2 cellular contexts compared by ENCODE assay signal in the genomic region with DNA sequence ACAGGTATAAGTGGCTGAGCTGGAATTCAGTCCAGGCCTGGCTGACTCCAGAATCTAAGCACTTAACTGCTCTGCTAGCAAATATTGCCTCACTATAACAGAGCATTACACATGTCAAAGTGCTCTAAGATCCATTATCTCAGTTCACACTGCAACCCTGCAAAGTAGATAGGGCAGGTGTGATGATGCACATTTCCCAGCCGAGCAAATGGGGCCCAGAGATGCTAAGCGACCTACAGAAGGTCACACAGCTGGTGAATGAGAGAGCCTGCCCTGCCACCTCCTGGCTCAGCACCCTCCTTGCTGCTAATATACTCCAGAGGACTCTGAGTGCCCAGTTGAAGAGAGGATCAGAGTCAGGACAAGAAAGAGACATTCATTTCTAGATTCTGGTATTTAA.
TF ChIP-seq lines count a peak whose summit lies in the region.

No MANE protein-coding gene starts in this region.

TF ChIP-seq in HCT116, 20 proteins besides CTCF, POLR2A, EP300 and RAD21 (continued from another document):
- TF ChIP-seq, protein P1, sequence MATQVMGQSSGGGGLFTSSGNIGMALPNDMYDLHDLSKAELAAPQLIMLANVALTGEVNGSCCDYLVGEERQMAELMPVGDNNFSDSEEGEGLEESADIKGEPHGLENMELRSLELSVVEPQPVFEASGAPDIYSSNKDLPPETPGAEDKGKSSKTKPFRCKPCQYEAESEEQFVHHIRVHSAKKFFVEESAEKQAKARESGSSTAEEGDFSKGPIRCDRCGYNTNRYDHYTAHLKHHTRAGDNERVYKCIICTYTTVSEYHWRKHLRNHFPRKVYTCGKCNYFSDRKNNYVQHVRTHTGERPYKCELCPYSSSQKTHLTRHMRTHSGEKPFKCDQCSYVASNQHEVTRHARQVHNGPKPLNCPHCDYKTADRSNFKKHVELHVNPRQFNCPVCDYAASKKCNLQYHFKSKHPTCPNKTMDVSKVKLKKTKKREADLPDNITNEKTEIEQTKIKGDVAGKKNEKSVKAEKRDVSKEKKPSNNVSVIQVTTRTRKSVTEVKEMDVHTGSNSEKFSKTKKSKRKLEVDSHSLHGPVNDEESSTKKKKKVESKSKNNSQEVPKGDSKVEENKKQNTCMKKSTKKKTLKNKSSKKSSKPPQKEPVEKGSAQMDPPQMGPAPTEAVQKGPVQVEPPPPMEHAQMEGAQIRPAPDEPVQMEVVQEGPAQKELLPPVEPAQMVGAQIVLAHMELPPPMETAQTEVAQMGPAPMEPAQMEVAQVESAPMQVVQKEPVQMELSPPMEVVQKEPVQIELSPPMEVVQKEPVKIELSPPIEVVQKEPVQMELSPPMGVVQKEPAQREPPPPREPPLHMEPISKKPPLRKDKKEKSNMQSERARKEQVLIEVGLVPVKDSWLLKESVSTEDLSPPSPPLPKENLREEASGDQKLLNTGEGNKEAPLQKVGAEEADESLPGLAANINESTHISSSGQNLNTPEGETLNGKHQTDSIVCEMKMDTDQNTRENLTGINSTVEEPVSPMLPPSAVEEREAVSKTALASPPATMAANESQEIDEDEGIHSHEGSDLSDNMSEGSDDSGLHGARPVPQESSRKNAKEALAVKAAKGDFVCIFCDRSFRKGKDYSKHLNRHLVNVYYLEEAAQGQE (IDR thresholded peaks at IDR 0.05; ENCODE audit: low read depth): no peak

TF ChIP-seq in WTC11, 78 proteins besides CTCF, POLR2A, EP300 and RAD21 (continued from another document):
- TF ChIP-seq, protein P2, sequence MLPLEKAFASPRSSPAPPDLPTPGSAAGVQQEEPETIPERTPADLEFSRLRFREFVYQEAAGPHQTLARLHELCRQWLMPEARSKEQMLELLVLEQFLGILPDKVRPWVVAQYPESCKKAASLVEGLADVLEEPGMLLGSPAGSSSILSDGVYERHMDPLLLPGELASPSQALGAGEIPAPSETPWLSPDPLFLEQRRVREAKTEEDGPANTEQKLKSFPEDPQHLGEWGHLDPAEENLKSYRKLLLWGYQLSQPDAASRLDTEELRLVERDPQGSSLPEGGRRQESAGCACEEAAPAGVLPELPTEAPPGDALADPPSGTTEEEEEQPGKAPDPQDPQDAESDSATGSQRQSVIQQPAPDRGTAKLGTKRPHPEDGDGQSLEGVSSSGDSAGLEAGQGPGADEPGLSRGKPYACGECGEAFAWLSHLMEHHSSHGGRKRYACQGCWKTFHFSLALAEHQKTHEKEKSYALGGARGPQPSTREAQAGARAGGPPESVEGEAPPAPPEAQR (CRISPR knock-in tag; IDR thresholded peaks at IDR 0.05): no peak
- TF ChIP-seq, protein P3, sequence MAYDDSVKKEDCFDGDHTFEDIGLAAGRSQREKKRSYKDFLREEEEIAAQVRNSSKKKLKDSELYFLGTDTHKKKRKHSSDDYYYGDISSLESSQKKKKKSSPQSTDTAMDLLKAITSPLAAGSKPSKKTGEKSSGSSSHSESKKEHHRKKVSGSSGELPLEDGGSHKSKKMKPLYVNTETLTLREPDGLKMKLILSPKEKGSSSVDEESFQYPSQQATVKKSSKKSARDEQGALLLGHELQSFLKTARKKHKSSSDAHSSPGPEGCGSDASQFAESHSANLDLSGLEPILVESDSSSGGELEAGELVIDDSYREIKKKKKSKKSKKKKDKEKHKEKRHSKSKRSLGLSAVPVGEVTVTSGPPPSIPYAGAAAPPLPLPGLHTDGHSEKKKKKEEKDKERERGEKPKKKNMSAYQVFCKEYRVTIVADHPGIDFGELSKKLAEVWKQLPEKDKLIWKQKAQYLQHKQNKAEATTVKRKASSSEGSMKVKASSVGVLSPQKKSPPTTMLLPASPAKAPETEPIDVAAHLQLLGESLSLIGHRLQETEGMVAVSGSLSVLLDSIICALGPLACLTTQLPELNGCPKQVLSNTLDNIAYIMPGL (CRISPR knock-in tag; IDR thresholded peaks at IDR 0.05): no peak
- TF ChIP-seq, protein P4, sequence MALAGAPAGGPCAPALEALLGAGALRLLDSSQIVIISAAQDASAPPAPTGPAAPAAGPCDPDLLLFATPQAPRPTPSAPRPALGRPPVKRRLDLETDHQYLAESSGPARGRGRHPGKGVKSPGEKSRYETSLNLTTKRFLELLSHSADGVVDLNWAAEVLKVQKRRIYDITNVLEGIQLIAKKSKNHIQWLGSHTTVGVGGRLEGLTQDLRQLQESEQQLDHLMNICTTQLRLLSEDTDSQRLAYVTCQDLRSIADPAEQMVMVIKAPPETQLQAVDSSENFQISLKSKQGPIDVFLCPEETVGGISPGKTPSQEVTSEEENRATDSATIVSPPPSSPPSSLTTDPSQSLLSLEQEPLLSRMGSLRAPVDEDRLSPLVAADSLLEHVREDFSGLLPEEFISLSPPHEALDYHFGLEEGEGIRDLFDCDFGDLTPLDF (CRISPR knock-in tag; IDR thresholded peaks at IDR 0.05): no peak
- TF ChIP-seq CREM (CRISPR knock-in tag; IDR thresholded peaks at IDR 0.05): no peak
- no peak for TF ChIP-seq SP1 (CRISPR knock-in tag; conservative IDR thresholded peaks at IDR 0.05)
